ENCODE assay signal across 1 cellular context in genomic region chr20:2301164-2301622, GRCh38.
TF ChIP-seq lines count a peak whose summit lies in the region.

No MANE protein-coding gene starts in this region.

TF ChIP-seq in A549, 52 proteins besides CTCF, POLR2A, EP300 and RAD21 (continued from another document):
- no peak for TF ChIP-seq ESRRA (IDR thresholded peaks at IDR 0.05; ENCODE audit: borderline replicate concordance, low read length)
